7 cellular contexts compared by ENCODE assay signal in genomic region chr11:35944503-35945136, GRCh38. TPM values are rescaled to one million over a fixed set of nuclear protein-coding genes. Genes with fewer than 3 reads are reported as not detected.
DNase-seq lines count a peak whose midpoint lies in the region; ATAC-seq and TF ChIP-seq lines count a peak whose summit lies in the region.

No MANE protein-coding gene starts in this region.

- H3K4me1 Mint-ChIP-seq in activated CD4-positive, alpha-beta memory T cell treated with anti-CD3 and anti-CD28 coated beads, Interleukin-2, amount 10 ng/mL, durations not matched to agents 7 days and 5 days = peaks cover 5% of the 10 kb centered on the region

- H3K4me1 ChIP-seq in HAP-1 (peaks cover 4% of the 10 kb centered on the region; the same call in 1 of the 2 replicates), left ventricle myocardium inferior (peaks cover 19% of the 10 kb centered on the region), OCI-LY7 (ENCODE audit: insufficient read depth, low read length, poor library complexity, severe bottlenecking) (no peaks in the 10 kb centered on the region)

- no peak overlapping the region for H3K4me2 ChIP-seq in OCI-LY7 (ENCODE audit: low read length)

- no peak overlapping the region for H3K27ac Mint-ChIP-seq in activated CD4-positive, alpha-beta memory T cell treated with anti-CD3 and anti-CD28 coated beads, Interleukin-2, amount 10 ng/mL, durations not matched to agents 7 days and 5 days

- DNase-seq in HAP-1 (ENCODE audit: low spot score in 2 of 2) (peak in 1 of 2 experiments; percentile 10), left ventricle myocardium inferior (no peak), sciatic nerve (ENCODE audit: low spot score) (peak; percentile 74), OCI-LY7 (ENCODE audit: low spot score) (no peak), putamen (ENCODE audit: low spot score) (no peak)
- DNase-seq in activated CD4-positive, alpha-beta memory T cell treated with anti-CD3 and anti-CD28 coated beads, Interleukin-2, amount 10 ng/mL, durations not matched to agents 7 days and 5 days = no peak

- no TSS peak for BruUV-seq in OCI-LY7 (replicated peaks; lab: Mats Ljungman, UMichigan)

- H3K9me3 ChIP-seq in HAP-1 (no peaks in the 10 kb centered on the region), left ventricle myocardium inferior (replicated peaks) (no peaks in the 10 kb centered on the region), OCI-LY7 (ENCODE audit: low read length) (no peaks in the 10 kb centered on the region)

- H3K4me3 ChIP-seq in HAP-1 (peak overlapping the region; percentile 47), left ventricle myocardium inferior (peak overlapping the region; percentile 75), OCI-LY7 (ENCODE audit: low read depth, low read length, poor library complexity, severe bottlenecking) (no peak overlapping the region)

- intact Hi-C loops in left ventricle myocardium inferior (cut with micrococcal nuclease) = no loop called here
- intact Hi-C loops in sciatic nerve (cut with DNase I) = no loop called here
- intact Hi-C loops in OCI-LY7 (cut with micrococcal nuclease; ENCODE audit: unreplicated experiment) = no loop called here

- H3K27ac ChIP-seq in left ventricle myocardium inferior (replicated peaks) (peak overlapping the region; percentile 72), OCI-LY7 (ENCODE audit: low read depth, low read length, poor library complexity, severe bottlenecking) (no peak overlapping the region)

- H3K36me3 Mint-ChIP-seq in activated CD4-positive, alpha-beta memory T cell treated with anti-CD3 and anti-CD28 coated beads, Interleukin-2, amount 10 ng/mL, durations not matched to agents 7 days and 5 days (ENCODE audit: low read depth) = no peaks in the 10 kb centered on the region

- ATAC-seq in sciatic nerve (peak; percentile 64), GM18868 (IDR thresholded peaks at IDR 0.05; ENCODE audit: unreplicated experiment) (no peak)

- H4K20me1 ChIP-seq in OCI-LY7 (ENCODE audit: insufficient read depth, low read length) = no peaks in the 10 kb centered on the region

- H3K27me3 Mint-ChIP-seq in activated CD4-positive, alpha-beta memory T cell treated with anti-CD3 and anti-CD28 coated beads, Interleukin-2, amount 10 ng/mL, durations not matched to agents 7 days and 5 days = peaks cover 42% of the 10 kb centered on the region

- H2AFZ ChIP-seq in OCI-LY7 (ENCODE audit: low read length) = no peak overlapping the region

- H3K79me2 ChIP-seq in OCI-LY7 (ENCODE audit: insufficient read depth, low read depth, low read length) = no peaks in the 10 kb centered on the region

- H3K36me3 ChIP-seq in HAP-1 (replicated peaks) = no peaks in the 10 kb centered on the region
- no peaks in the 10 kb centered on the region for H3K36me3 ChIP-seq in left ventricle myocardium inferior
- H3K36me3 ChIP-seq in OCI-LY7 (ENCODE audit: insufficient read depth, low read length) = no peaks in the 10 kb centered on the region

- CTCF ChIA-PET in activated CD4-positive, alpha-beta memory T cell treated with anti-CD3 and anti-CD28 coated beads, Interleukin-2, amount 10 ng/mL, durations not matched to agents 7 days and 5 days (lab: Charles Lee) = no interaction called here
- CTCF ChIA-PET in OCI-LY7 (lab: Charles Lee; ENCODE audit: unreplicated experiment) = no interaction called here

- no peaks in the 10 kb centered on the region for H3K9me3 Mint-ChIP-seq in activated CD4-positive, alpha-beta memory T cell treated with anti-CD3 and anti-CD28 coated beads, Interleukin-2, amount 10 ng/mL, durations not matched to agents 7 days and 5 days

- no peaks in the 10 kb centered on the region for H3K27me3 ChIP-seq in HAP-1 (ENCODE audit: low read depth)
- peaks cover 29% of the 10 kb centered on the region for H3K27me3 ChIP-seq in left ventricle myocardium inferior (ENCODE audit: low read depth)

- POLR2A ChIA-PET in activated CD4-positive, alpha-beta memory T cell treated with anti-CD3 and anti-CD28 coated beads, Interleukin-2, amount 10 ng/mL, durations not matched to agents 7 days and 5 days (lab: Charles Lee) = no interaction called here
- POLR2A ChIA-PET in OCI-LY7 (lab: Charles Lee) = no interaction called here

- in situ Hi-C loops in HAP-1 (cut with MboI; ENCODE audit: low sequenced_read_pairs) = no loop called here

- TF ChIP-seq CTCF in left ventricle myocardium inferior (IDR thresholded peaks at IDR 0.05; ENCODE audit: borderline replicate concordance) = no peak
- no peak for TF ChIP-seq CTCF in OCI-LY7 (conservative IDR thresholded peaks at IDR 0.05; ENCODE audit: low read length)

- H3K9me2 ChIP-seq in OCI-LY7 (ENCODE audit: insufficient read depth, low read length) = no peaks in the 10 kb centered on the region

- peak overlapping the region; percentile 55 for H3K4me3 Mint-ChIP-seq in activated CD4-positive, alpha-beta memory T cell treated with anti-CD3 and anti-CD28 coated beads, Interleukin-2, amount 10 ng/mL, durations not matched to agents 7 days and 5 days

RNA-seq across cellular contexts. Expression of gene LDLRAD3, which starts 0.8 kb away (rescaled TPM):
- not detected for total RNA-seq in activated CD4-positive, alpha-beta memory T cell treated with anti-CD3 and anti-CD28 coated beads, Interleukin-2, amount 10 ng/mL, durations not matched to agents 7 days and 5 days
- total RNA-seq in left ventricle myocardium inferior (1.0 TPM), sciatic nerve (47.5 TPM), OCI-LY7 (2022) (not detected in 2 replicates)
- not detected in 2 replicates for total RNA-seq in OCI-LY7 (2014; rRNA removed; shearing (Covaris generic))

Comparison
In these comparisons a context has a peak if more than half of its experiments do, and no peak if none do; other contexts are left out.
1. RNA of gene LDLRAD3, which starts 0.8 kb away (total RNA-seq): 47.5 TPM in sciatic nerve (single experiment); 1.0 TPM in left ventricle myocardium inferior (single experiment), not detected in activated CD4-positive, alpha-beta memory T cell treated with anti-CD3 and anti-CD28 coated beads, Interleukin-2, amount 10 ng/mL, durations not matched to agents 7 days and 5 days and not detected in OCI-LY7; every median in the first group is over 10 times any median in the second.